In genomic region chr16:81808933-81809480, GRCh38 we compare ENCODE assay signal across 10 cellular contexts. TPM values are rescaled to one million over a fixed set of nuclear protein-coding genes. Genes with fewer than 3 reads are reported as not detected.
DNase-seq lines count a peak whose midpoint lies in the region; ATAC-seq and TF ChIP-seq lines count a peak whose summit lies in the region.
"Had no signal": no experiment of that assay in that cellular context is flagged by ENCODE, and none has a peak within 500 bp of the region (broad histone marks: within the 10 kb centered on the region; RNA-seq: fewer than 3 reads in every experiment).

No MANE protein-coding gene starts in this region.

- no peak for TF ChIP-seq EP300 in transverse colon (IDR thresholded peaks at IDR 0.05; ENCODE audit: low read depth)

- TF ChIP-seq CTCF in Peyer's patch (IDR thresholded peaks at IDR 0.05) (no peak), transverse colon (IDR thresholded peaks at IDR 0.05) (no peak)

- H3K9me3 Mint-ChIP-seq in activated T-cell treated with anti-CD3 and anti-CD28 coated beads, Interleukin-2, amount 50 U/mL, for 72 hours, result peaks cover 0 to 2% of the 10 kb centered on the region in 2 donors

- TF ChIP-seq POLR2A in Peyer's patch (IDR thresholded peaks at IDR 0.05) (no peak), transverse colon (IDR thresholded peaks at IDR 0.05) (no peak)

- H3K9me3 ChIP-seq in Peyer's patch, result no peaks in the 10 kb centered on the region
- H3K9me3 ChIP-seq in transverse colon, result no peaks in the 10 kb centered on the region
- H3K9me3 ChIP-seq: SJSA1 had no signal

- in situ Hi-C loops in transverse colon (cut with MboI; ENCODE audit: low pct_ligation_motif_present in 1 of 4, low pct_unique_long_range_greater_than_20kb in 1 of 4, low sequenced_read_pairs in 3 of 4), result no loop called here

- H3K4me1 ChIP-seq in Peyer's patch (peaks cover 0 to 37% (median 2%) of the 10 kb centered on the region in 4 donors), transverse colon (peaks cover 0 to 5% (median 0%) of the 10 kb centered on the region in 4 donors)
- H3K4me1 ChIP-seq: SJSA1 had no signal

- peak; percentile 82 to 88 for ATAC-seq in activated T-cell treated with anti-CD3 and anti-CD28 coated beads, Interleukin-2, amount 50 U/mL, for 72 hours (replicated peaks in 1 of 2)
- peak; percentile 67 for ATAC-seq in HG02973 (IDR thresholded peaks at IDR 0.05; ENCODE audit: unreplicated experiment)

- H3K27me3 ChIP-seq in Peyer's patch, result no peaks in the 10 kb centered on the region
- no peaks in the 10 kb centered on the region for H3K27me3 ChIP-seq in transverse colon

- H3K27ac ChIP-seq in Peyer's patch (peak overlapping the region; percentile 25 to 81 (median 56)), transverse colon (peak overlapping the region in 3 of 4 donors; percentile 29 to 73 (median 34))
- H3K27ac ChIP-seq: SJSA1 had no signal

- DNase-seq in activated T-cell treated with anti-CD3 and anti-CD28 coated beads, Interleukin-2, amount 50 U/mL, for 72 hours, result peak; percentile 22 to 29
- no peak for DNase-seq in activated T-cell treated with anti-CD3 and anti-CD28 coated beads, Interleukin-2, amount 50 U/mL, for 1 hour
- DNase-seq in Peyer's patch (peak in 2 of 3 donors; percentile 85 to 89), transverse colon (peak; percentile 70), islet precursor cell (no peak), NCI-H2196 treated with DMSO at 0.1 percent for 48 hours (lab: John Stamatoyannopoulos, UW; ENCODE audit: unreplicated experiment) (no peak), NCI-H524 (lab: John Stamatoyannopoulos, UW) (no peak)

- 40 to 57% methylated on average over 1 to 3 of the region's 3 CpGs for WGBS in transverse colon (ENCODE audit: low coverage in 1 of 2), 2 donors

- peaks cover 0 to 1% of the 10 kb centered on the region in 2 donors for H3K36me3 Mint-ChIP-seq in activated T-cell treated with anti-CD3 and anti-CD28 coated beads, Interleukin-2, amount 50 U/mL, for 72 hours (ENCODE audit: insufficient read depth in 2 of 2)

- H3K36me3 ChIP-seq in Peyer's patch (no peaks in the 10 kb centered on the region), transverse colon (no peaks in the 10 kb centered on the region)
- H3K36me3 ChIP-seq: SJSA1 had no signal

- no peak overlapping the region for H3K4me3 Mint-ChIP-seq in activated T-cell treated with anti-CD3 and anti-CD28 coated beads, Interleukin-2, amount 50 U/mL, for 72 hours

- H3K4me3 ChIP-seq in Peyer's patch (no peak overlapping the region), transverse colon (no peak overlapping the region)
- H3K4me3 ChIP-seq: SJSA1 had no signal

- intact Hi-C loops in transverse colon (cut with DNase I; ENCODE audit: low total_unique reads), result no loop called here

- H3K27ac Mint-ChIP-seq in activated T-cell treated with anti-CD3 and anti-CD28 coated beads, Interleukin-2, amount 50 U/mL, for 72 hours, result peak overlapping the region; percentile 40
- H3K27ac Mint-ChIP-seq: progenitor cell of endocrine pancreas had no signal

- H3K4me1 Mint-ChIP-seq in activated T-cell treated with anti-CD3 and anti-CD28 coated beads, Interleukin-2, amount 50 U/mL, for 72 hours (ENCODE audit: low read depth), result peaks cover 9% of the 10 kb centered on the region

- peaks cover 5% of the 10 kb centered on the region for H3K27me3 Mint-ChIP-seq in activated T-cell treated with anti-CD3 and anti-CD28 coated beads, Interleukin-2, amount 50 U/mL, for 72 hours (ENCODE audit: low read depth)

RNA-seq across cellular contexts. Expression of gene PLCG2, which starts 29.9 kb away (rescaled TPM):
- 10 to 100 TPM in 1 of 2 donors, 1 to 10 TPM in 1; 8.0 to 25.6 TPM for total RNA-seq in activated T-cell treated with anti-CD3 and anti-CD28 coated beads, Interleukin-2, amount 50 U/mL, for 72 hours
- total RNA-seq in Peyer's patch, result 100 to 1,000 TPM in 1 of 4 donors, 10 to 100 TPM in 3; 30.5 to 243 (median 56.2) TPM
- 10 to 100 TPM in 3 of 4 donors, 1 to 10 TPM in 1; 9.0 to 65.9 (median 28.6) TPM for total RNA-seq in transverse colon

Comparison
In these comparisons a context has a peak if more than half of its experiments do, and no peak if none do; other contexts are left out.
1. DNase-seq: peak in activated T-cell treated with anti-CD3 and anti-CD28 coated beads, Interleukin-2, amount 50 U/mL, for 72 hours (2 of 2), Peyer's patch (2 of 3) and transverse colon (single experiment); none in activated T-cell treated with anti-CD3 and anti-CD28 coated beads, Interleukin-2, amount 50 U/mL, for 1 hour (single experiment), islet precursor cell (single experiment), NCI-H2196 treated with DMSO at 0.1 percent for 48 hours (single experiment) and NCI-H524 (0 of 2).